Comparison of ENCODE assay signal across 12 cellular contexts in genomic region chr1:43241352-43241953, GRCh38. TPM values are rescaled to one million over a fixed set of nuclear protein-coding genes. Genes with fewer than 3 reads are reported as not detected.
DNase-seq lines count a peak whose midpoint lies in the region; ATAC-seq and TF ChIP-seq lines count a peak whose summit lies in the region.
"Had no signal": no experiment of that assay in that cellular context is flagged by ENCODE, and none has a peak within 500 bp of the region (broad histone marks: within the 10 kb centered on the region; RNA-seq: fewer than 3 reads in every experiment).

No MANE protein-coding gene starts in this region.

- no peak overlapping the region for H4K8ac ChIP-seq in IMR-90 (ENCODE audit: low read depth in 2 of 2, low read length in 2 of 2)

- no peak overlapping the region for H3K56ac ChIP-seq in IMR-90 (ENCODE audit: extremely low read depth, insufficient read depth, low read length)

- no peak overlapping the region for H3K18ac ChIP-seq in IMR-90 (ENCODE audit: low read depth, low read length)

- no peak overlapping the region for H2BK5ac ChIP-seq in IMR-90 (ENCODE audit: low read depth, low read length, poor library complexity, severe bottlenecking)

- BruUV-seq in IMR-90 (replicated peaks; lab: Mats Ljungman, UMichigan) (no TSS peak), mammary epithelial cell (replicated peaks; lab: Mats Ljungman, UMichigan) (no TSS peak)

- intact Hi-C loops in IMR-90 (cut with micrococcal nuclease) (no loop called here), mammary epithelial cell (cut with micrococcal nuclease) (loop anchor here (2.0 kb wide), 1 partner anchor 43 kb away; the partner anchor contains the start of gene C1orf210)

- 40% methylated on average over 4 of the region's 6 CpGs; no CpG with 5 or more reads in 1 of the 2 experiments for WGBS in IMR-90 (ENCODE audit: extremely low coverage in 2 of 2, insufficient read length in 1 of 2), 2 experiments
- 45% methylated on average over 6 of the region's 6 CpGs for WGBS in mammary epithelial cell (ENCODE audit: low coverage, missing lambda C conversion rate)

- no peak overlapping the region for H3K27ac ChIP-seq in IMR-90 (ENCODE audit: insufficient read depth, low read length)
- no peak overlapping the region for H3K27ac ChIP-seq in mammary epithelial cell (ENCODE audit: insufficient read depth, low read depth, low read length)
- H3K27ac ChIP-seq: tibial nerve had no signal

- no peak overlapping the region for H3K9ac ChIP-seq in IMR-90 (ENCODE audit: low read depth, low read length)
- no peak overlapping the region for H3K9ac ChIP-seq in mammary epithelial cell (ENCODE audit: insufficient read depth, low read length)

- ATAC-seq in IMR-90 (ENCODE audit: low read depth): no peak
- no peak for ATAC-seq in GM18868 (IDR thresholded peaks at IDR 0.05; ENCODE audit: unreplicated experiment)
- no peak for ATAC-seq in GM19324 (IDR thresholded peaks at IDR 0.05; ENCODE audit: low FRiP score, unreplicated experiment)

- no peaks in the 10 kb centered on the region for H3K79me2 ChIP-seq in mammary epithelial cell (ENCODE audit: insufficient read depth, low read length)

- H3K4me1 ChIP-seq in IMR-90 (ENCODE audit: control insufficient read depth, insufficient read depth, low read length) (peaks cover 6% of the 10 kb centered on the region; the same call in 1 of the 2 replicates), mammary epithelial cell (ENCODE audit: insufficient read depth, low read length) (peaks cover 7% of the 10 kb centered on the region)

- no peak for TF ChIP-seq CTCF in AG10803 (conservative IDR thresholded peaks at IDR 0.05; ENCODE audit: low read length)
- no peak for TF ChIP-seq CTCF in IMR-90 (conservative IDR thresholded peaks at IDR 0.05; ENCODE audit: low read depth, low read length)
- no peak for TF ChIP-seq CTCF in mammary epithelial cell (conservative IDR thresholded peaks at IDR 0.05 in 1 of 2, IDR thresholded peaks at IDR 0.05 in 1 of 2; ENCODE audit: extremely low read depth in 1 of 2, insufficient read depth in 1 of 2, low read depth in 1 of 2, low read length in 2 of 2)

- H4K20me1 ChIP-seq in IMR-90 (ENCODE audit: insufficient read depth, low read length): no peaks in the 10 kb centered on the region
- no peaks in the 10 kb centered on the region for H4K20me1 ChIP-seq in mammary epithelial cell (ENCODE audit: insufficient read depth, low read length)

- no peak overlapping the region for H4K5ac ChIP-seq in IMR-90 (ENCODE audit: low read depth, low read length)

- POLR2A ChIA-PET in IMR-90 (lab: Charles Lee; ENCODE audit: unreplicated experiment): no interaction called here

- H2AK9ac ChIP-seq in IMR-90 (replicated peaks; ENCODE audit: low read depth, low read length, poor library complexity): peak overlapping the region; percentile 21

- no peaks in the 10 kb centered on the region; the same call in 1 of the 2 replicates for H3K9me1 ChIP-seq in IMR-90 (ENCODE audit: insufficient read depth, low read length)

- CTCF ChIA-PET in IMR-90 (lab: Yijun Ruan, JAX) (no interaction called here), mammary epithelial cell (lab: Charles Lee; ENCODE audit: low non-redundant PET) (interaction anchor here (0.7 kb wide), 1 partner anchor 44 kb away, joined by 3 read pairs; the partner anchor contains the start of gene C1orf210)

- H3K4me2 ChIP-seq in IMR-90 (ENCODE audit: low read depth, low read length) (no peak overlapping the region), mammary epithelial cell (ENCODE audit: insufficient read depth, low read depth, low read length) (no peak overlapping the region)

- H3K4me3 ChIP-seq in AG10803 (ENCODE audit: low read length) (no peak overlapping the region), IMR-90 (ENCODE audit: insufficient read depth, low read depth, low read length) (no peak overlapping the region), mammary epithelial cell (replicated peaks in 1 of 3; ENCODE audit: insufficient read depth in 1 of 3, low read depth in 2 of 3, low read length in 3 of 3) (no peak overlapping the region)
- H3K4me3 ChIP-seq: tibial nerve had no signal

- no peak overlapping the region for H2BK20ac ChIP-seq in IMR-90 (ENCODE audit: low read depth, low read length)

- H3K27me3 ChIP-seq in IMR-90 (ENCODE audit: control insufficient read depth, insufficient read depth, low read length): no peaks in the 10 kb centered on the region
- H3K27me3 ChIP-seq in mammary epithelial cell (ENCODE audit: insufficient read depth, low read length): no peaks in the 10 kb centered on the region
- H3K27me3 ChIP-seq: tibial nerve had no signal

- TF ChIP-seq POLR2A in IMR-90 (IDR thresholded peaks at IDR 0.05; ENCODE audit: low read depth, low read length): no peak

- H3K23ac ChIP-seq in IMR-90 (ENCODE audit: low read depth, low read length): no peak overlapping the region

- H3K36me3 ChIP-seq in IMR-90 (ENCODE audit: control insufficient read depth, insufficient read depth, low read length): no peaks in the 10 kb centered on the region
- no peaks in the 10 kb centered on the region for H3K36me3 ChIP-seq in mammary epithelial cell (ENCODE audit: insufficient read depth, low read length)
- H3K36me3 ChIP-seq: tibial nerve had no signal

- H3K79me1 ChIP-seq in IMR-90 (ENCODE audit: low read depth in 1 of 2, low read length in 2 of 2): no peaks in the 10 kb centered on the region

- DNase-seq in AG10803 (ENCODE audit: low read depth) (peak; percentile 35), IMR-90 (peak; percentile 54), mammary epithelial cell (peak; percentile 60), kidney tubule cell (ENCODE audit: low spot score) (peak; percentile 87), NCI-H2227 (lab: John Stamatoyannopoulos, UW; ENCODE audit: unreplicated experiment) (no peak), HuH-7.5 (ENCODE audit: low spot score) (no peak)
- DNase-seq: amygdala, NCI-H2107, RPMI8226 had no signal

- H2AK5ac ChIP-seq in IMR-90 (ENCODE audit: low read depth, low read length): no peak overlapping the region

- no peaks in the 10 kb centered on the region for H3K9me3 ChIP-seq in IMR-90 (ENCODE audit: control insufficient read depth, insufficient read depth, low read length)
- no peaks in the 10 kb centered on the region for H3K9me3 ChIP-seq in mammary epithelial cell (replicated peaks; ENCODE audit: insufficient read depth, low read length)
- H3K9me3 ChIP-seq: tibial nerve had no signal

- peak overlapping the region; percentile 17 for H2AFZ ChIP-seq in IMR-90 (replicated peaks; ENCODE audit: low read length, poor library complexity)
- no peak overlapping the region for H2AFZ ChIP-seq in mammary epithelial cell (ENCODE audit: low read depth, low read length)

- no peak overlapping the region for H4K91ac ChIP-seq in IMR-90 (ENCODE audit: insufficient read depth, low read depth, low read length)

- H2BK15ac ChIP-seq in IMR-90 (ENCODE audit: low read depth, low read length): no peak overlapping the region

- no peak overlapping the region for H3K14ac ChIP-seq in IMR-90 (replicated peaks; ENCODE audit: low read depth, low read length)

- TF ChIP-seq RAD21 in IMR-90 (IDR thresholded peaks at IDR 0.05; ENCODE audit: low read length): no peak

- in situ Hi-C loops in IMR-90 (cut with MboI; ENCODE audit: low sequenced_read_pairs): no loop called here
- in situ Hi-C loops in mammary epithelial cell (cut with MboI; ENCODE audit: low sequenced_read_pairs in 2 of 2): loop anchor here (10.0 to 25.0 kb wide), 3 partner anchors 113 to 421 kb away; partner anchors contain the start of genes CDC20 (in 1 of the 2) and KDM4A (in 1 of the 2)

- no peak overlapping the region for H3K4ac ChIP-seq in IMR-90 (ENCODE audit: low read depth, low read length)

- no peak overlapping the region for H2BK120ac ChIP-seq in IMR-90 (ENCODE audit: low read depth, low read length)

- dilution Hi-C loops in IMR-90 (cut with HindIII; ENCODE audit: low sequenced_read_pairs, unreplicated experiment): no loop called here
- dilution Hi-C loops in mammary epithelial cell (cut with HindIII; ENCODE audit: low sequenced_read_pairs): loop anchor here (5.0 kb wide), 2 partner anchors 61 to 271 kb away; partner anchors contain the start of gene TIE1

TF ChIP-seq in IMR-90, 13 proteins besides CTCF, POLR2A, EP300 and RAD21:
- TF ChIP-seq RFX5 (IDR thresholded peaks at IDR 0.05; ENCODE audit: low read depth, low read length): no peak
- TF ChIP-seq USF2 (IDR thresholded peaks at IDR 0.05; ENCODE audit: low read depth, low read length): 0 out of 2 replicates have a peak, but pooled peaks have one; percentile 28
- TF ChIP-seq FOS (IDR thresholded peaks at IDR 0.05; ENCODE audit: low read depth, low read length): peak; percentile 11; the same call in 1 of the 2 replicates

RNA-seq across cellular contexts. Expression of gene TMEM125, which starts 28.3 kb away (rescaled TPM):
- total RNA-seq in IMR-90 (2012; rRNA removed): under 0.01 TPM in 1 of 2 replicates, not detected in the other
- 0.03 and 0.10 TPM in 2 replicates for polyA plus RNA-seq in IMR-90 (2012; rRNA removed)
- polyA plus RNA-seq in IMR-90 (2012; cell fraction: cytosol; rRNA removed): 0.09 and 0.14 TPM in 2 replicates
- polyA plus RNA-seq in IMR-90 (2012; cell fraction: nucleus; rRNA removed; ENCODE audit: low replicate concordance): 0.06 and 0.24 TPM in 2 replicates
- 1 to 10 TPM in 1 of 2 donors, under 1 TPM in 1; 0.67 to 5.1 TPM for total RNA-seq in mammary epithelial cell
- 2.2 TPM for polyA plus RNA-seq in mammary epithelial cell
- polyA minus RNA-seq in mammary epithelial cell: 3.3 TPM

RNA-seq across cellular contexts. Expression of gene C1orf210, which starts 43.9 kb away (rescaled TPM):
- total RNA-seq in IMR-90 (2012; rRNA removed) (not detected in 2 replicates), mammary epithelial cell (1 to 10 TPM; 7.0 to 7.2 TPM)
- polyA plus RNA-seq in IMR-90 (2012; rRNA removed) (not detected in 2 replicates), mammary epithelial cell (7.6 TPM)
- polyA plus RNA-seq in IMR-90 (2012; cell fraction: cytosol; rRNA removed): 0.05 TPM in 1 of 2 replicates, not detected in the other
- not detected in 2 replicates for polyA plus RNA-seq in IMR-90 (2012; cell fraction: nucleus; rRNA removed; ENCODE audit: low replicate concordance)
- 0.93 TPM for polyA minus RNA-seq in mammary epithelial cell
- total RNA-seq: tibial nerve had no signal

RNA-seq across cellular contexts. Expression of gene TIE1, which starts 59.3 kb away (rescaled TPM):
- 2.3 and 3.3 TPM in 2 replicates for total RNA-seq in IMR-90 (2012; rRNA removed)
- polyA plus RNA-seq in IMR-90 (2012; rRNA removed): 7.5 and 8.5 TPM in 2 replicates
- polyA plus RNA-seq in IMR-90 (2012; cell fraction: cytosol; rRNA removed): 3.5 and 5.9 TPM in 2 replicates
- 9.5 and 18.0 TPM in 2 replicates for polyA plus RNA-seq in IMR-90 (2012; cell fraction: nucleus; rRNA removed; ENCODE audit: low replicate concordance)
- total RNA-seq in mammary epithelial cell: not detected
- polyA plus RNA-seq in mammary epithelial cell: not detected
- polyA minus RNA-seq in mammary epithelial cell: not detected

Comparison
In these comparisons a context has a peak if more than half of its experiments do, and no peak if none do; other contexts are left out.
1. DNase-seq: peak in AG10803 (single experiment), IMR-90 (single experiment), mammary epithelial cell (single experiment) and kidney tubule cell (single experiment); none in NCI-H2227 (single experiment) and HuH-7.5 (single experiment).